ENCODE assay signal across 27 cellular contexts in genomic region chr4:151782296-151782695, GRCh38.
"Had no signal": no experiment of that assay in that cellular context is flagged by ENCODE, and none has a peak within 500 bp of the region (broad histone marks: within the 10 kb centered on the region; RNA-seq: fewer than 3 reads in every experiment).

No MANE protein-coding gene starts in this region.

- H3K9me3 ChIP-seq: colonic mucosa, esophagus squamous epithelium, gastrocnemius medialis, lower lobe of right lung had no signal

- DNase-seq: colonic mucosa; cortex of kidney; effector CD8-positive, alpha-beta T cell; effector memory CD8-positive, alpha-beta T cell; endodermal cell; erythroblast; esophagus squamous epithelium; foreskin fibroblast; gastrocnemius medialis; glutamatergic neuron; head of caudate nucleus; hypothalamus; immature natural killer cell; islet precursor cell; kidney; kidney glomerular epithelial cell; left colon; left ventricle myocardium superior; lower lobe of right lung; mesenchymal stem cell; midbrain; naive thymus-derived CD4-positive, alpha-beta T cell had no signal

- ATAC-seq: effector memory CD8-positive, alpha-beta T cell; esophagus mucosa; gastrocnemius medialis; left colon; left lobe of liver; left ventricle myocardium superior; lower lobe of right lung; naive thymus-derived CD4-positive, alpha-beta T cell had no signal

- H3K27ac ChIP-seq: colonic mucosa, epithelial cell of prostate, esophagus squamous epithelium, gastrocnemius medialis, hepatocyte, lower lobe of right lung had no signal

- H3K4me1 Mint-ChIP-seq: immature natural killer cell had no signal

- H3K27me3 ChIP-seq: colonic mucosa, esophagus squamous epithelium, gastrocnemius medialis, hepatocyte had no signal

- H3K27ac Mint-ChIP-seq: dendritic cell treated with granulocyte-macrophage colony-stimulating factor and Interleukin-4, amounts not matched to agents 40 ng/mL and 50 ng/mL, for 4 days; effector memory CD8-positive, alpha-beta T cell; endodermal cell; immature natural killer cell had no signal

- H3K4me3 ChIP-seq: colonic mucosa, esophagus squamous epithelium, gastrocnemius medialis, hepatocyte, lower lobe of right lung had no signal

- H3K9me3 Mint-ChIP-seq: dendritic cell treated with granulocyte-macrophage colony-stimulating factor and Interleukin-4, amounts not matched to agents 40 ng/mL and 50 ng/mL, for 4 days; effector memory CD8-positive, alpha-beta T cell; endodermal cell; immature natural killer cell; naive thymus-derived CD4-positive, alpha-beta T cell had no signal

- H3K4me1 ChIP-seq: colonic mucosa, esophagus squamous epithelium, gastrocnemius medialis, lower lobe of right lung had no signal

- H3K4me3 Mint-ChIP-seq: dendritic cell treated with granulocyte-macrophage colony-stimulating factor and Interleukin-4, amounts not matched to agents 40 ng/mL and 50 ng/mL, for 4 days; effector memory CD8-positive, alpha-beta T cell; endodermal cell; immature natural killer cell had no signal

- H3K36me3 Mint-ChIP-seq: immature natural killer cell; naive thymus-derived CD4-positive, alpha-beta T cell had no signal

- H3K36me3 ChIP-seq: colonic mucosa, esophagus squamous epithelium, gastrocnemius medialis, lower lobe of right lung had no signal
